ENCODE assay signal across 8 cellular contexts in the genomic region with DNA sequence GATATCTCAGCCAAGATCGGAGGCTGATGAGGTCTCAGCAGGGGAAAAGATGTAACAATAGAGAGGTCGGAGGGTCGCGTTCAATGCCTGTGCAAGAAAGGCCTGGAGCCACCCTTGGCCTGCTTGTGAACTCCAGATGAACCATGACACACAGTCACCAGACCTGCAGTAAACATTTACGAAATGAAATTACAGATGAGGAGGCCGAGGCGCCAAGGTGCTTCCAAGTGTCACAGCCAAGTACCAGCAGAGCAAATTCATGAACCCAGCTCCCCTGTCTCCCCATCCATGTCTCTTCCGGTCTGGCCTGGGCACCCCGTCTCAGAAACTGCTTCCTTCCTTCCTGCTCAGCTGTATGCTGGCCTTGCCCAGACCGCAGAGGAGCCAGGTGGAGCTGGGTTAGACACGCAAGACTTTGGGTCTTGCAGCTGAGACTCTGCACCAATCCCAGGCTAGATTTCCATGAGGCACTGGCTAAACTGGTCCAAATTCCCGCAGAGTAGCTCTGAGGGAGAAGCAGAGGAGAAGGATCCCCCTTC. TPM values are rescaled to one million over a fixed set of nuclear protein-coding genes. Genes with fewer than 3 reads are reported as not detected.
DNase-seq lines count a peak whose midpoint lies in the region; ATAC-seq and TF ChIP-seq lines count a peak whose summit lies in the region.

No MANE protein-coding gene starts in this region.

- no peaks in the 10 kb centered on the region for H3K27me3 Mint-ChIP-seq in activated naive CD4-positive, alpha-beta T cell treated with anti-CD3 and anti-CD28 coated beads, Interleukin-2, amount 50 U/mL, for 24 hours

- H3K9me3 Mint-ChIP-seq in activated naive CD4-positive, alpha-beta T cell treated with anti-CD3 and anti-CD28 coated beads, Interleukin-2, amount 50 U/mL, for 24 hours = no peaks in the 10 kb centered on the region

- no peaks in the 10 kb centered on the region for H3K9me3 ChIP-seq in KOPT-K1 (ENCODE audit: insufficient read depth, low read length, poor library complexity, severe bottlenecking)

- H3K27ac ChIP-seq in KOPT-K1 (ENCODE audit: low read depth, low read length, poor library complexity, severe bottlenecking) = peak overlapping the region; percentile 90
- no peak overlapping the region for H3K27ac ChIP-seq in substantia nigra (ENCODE audit: low read depth, low read length, poor library complexity, severe bottlenecking)

- peak; percentile 63 for ATAC-seq in GM18873 (IDR thresholded peaks at IDR 0.05; ENCODE audit: low FRiP score, unreplicated experiment)
- peak; percentile 26 for ATAC-seq in omental fat pad (ENCODE audit: low FRiP score)
- ATAC-seq in GM21423 (IDR thresholded peaks at IDR 0.05; ENCODE audit: unreplicated experiment) = no peak

- peak overlapping the region; percentile 56 for H3K27ac Mint-ChIP-seq in activated naive CD4-positive, alpha-beta T cell treated with anti-CD3 and anti-CD28 coated beads, Interleukin-2, amount 50 U/mL, for 24 hours

- TF ChIP-seq CTCF in omental fat pad (IDR thresholded peaks at IDR 0.05) = no peak

- no peak for DNase-seq in omental fat pad (ENCODE audit: low spot score)
- no peak for DNase-seq in NCI-H2107 treated with DMSO at 0.1 percent for 48 hours (lab: John Stamatoyannopoulos, UW; ENCODE audit: unreplicated experiment)
- DNase-seq in substantia nigra (lab: John Stamatoyannopoulos, UW) = no peak
- no peak for DNase-seq in NCI-H1694 (lab: John Stamatoyannopoulos, UW)

- peaks cover 2% of the 10 kb centered on the region for H3K36me3 Mint-ChIP-seq in activated naive CD4-positive, alpha-beta T cell treated with anti-CD3 and anti-CD28 coated beads, Interleukin-2, amount 50 U/mL, for 24 hours

- H3K36me3 ChIP-seq in KOPT-K1 (ENCODE audit: insufficient read depth, low read length) = peaks cover 28% of the 10 kb centered on the region

- peak overlapping the region; percentile 23 for H3K4me3 Mint-ChIP-seq in activated naive CD4-positive, alpha-beta T cell treated with anti-CD3 and anti-CD28 coated beads, Interleukin-2, amount 50 U/mL, for 24 hours

- H3K4me1 Mint-ChIP-seq in activated naive CD4-positive, alpha-beta T cell treated with anti-CD3 and anti-CD28 coated beads, Interleukin-2, amount 50 U/mL, for 24 hours = peaks cover 29% of the 10 kb centered on the region

RNA-seq across cellular contexts. Expression of a gene that starts 48.1 kb away (rescaled TPM):
- 10 to 100 TPM; 64.8 to 96.7 (median 69.8) TPM for total RNA-seq in omental fat pad
